18 cellular contexts compared by ENCODE assay signal in the genomic region with DNA sequence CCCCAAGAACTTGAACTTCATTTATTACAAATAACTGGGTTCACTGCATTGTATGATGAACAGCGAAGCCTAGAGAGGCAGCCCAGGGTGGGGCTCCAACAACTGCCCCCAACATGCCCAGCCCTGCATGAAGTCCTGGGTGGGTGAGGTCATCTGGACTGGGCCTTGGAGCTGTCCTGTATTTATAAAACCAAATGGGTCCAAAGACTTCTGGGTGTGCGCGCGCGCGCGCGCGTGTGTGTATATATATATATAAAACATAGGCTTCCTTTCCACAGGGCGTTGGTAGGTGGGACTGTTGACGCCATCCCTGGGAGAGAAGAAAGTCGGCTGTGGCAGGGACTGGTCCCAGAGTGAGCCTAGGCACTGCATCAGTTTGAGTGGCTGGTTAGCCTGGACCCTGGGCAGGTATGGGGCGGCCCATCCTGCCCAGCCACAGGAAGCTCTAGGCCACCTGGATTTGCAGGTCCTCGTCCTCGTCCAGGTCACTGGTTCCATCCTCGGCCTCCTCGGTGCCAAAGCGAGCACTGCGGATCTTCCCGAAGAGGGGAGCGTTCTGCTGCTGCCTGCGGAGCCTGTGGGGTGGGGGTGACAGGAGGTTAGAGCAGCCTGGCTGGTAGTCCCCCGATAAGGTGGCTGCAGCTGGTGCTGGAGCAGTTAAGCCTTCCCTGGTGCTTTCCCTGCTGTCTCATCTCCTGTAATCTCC. TPM values are rescaled to one million over a fixed set of nuclear protein-coding genes. Genes with fewer than 3 reads are reported as not detected.
DNase-seq lines count a peak whose midpoint lies in the region; ATAC-seq, FAIRE-seq and TF ChIP-seq lines count a peak whose summit lies in the region.
"Had no signal": no experiment of that assay in that cellular context is flagged by ENCODE, and none has a peak within 500 bp of the region (broad histone marks: within the 10 kb centered on the region; RNA-seq: fewer than 3 reads in every experiment).

No MANE protein-coding gene starts in this region.

- H3K27ac ChIP-seq in kidney (ENCODE audit: low read depth in 2 of 2, low read length in 2 of 2) = no peak overlapping the region
- H3K27ac ChIP-seq in ascending aorta = no peak overlapping the region

- H3K9ac ChIP-seq in kidney (ENCODE audit: low read length in 2 of 2) = no peak overlapping the region

- TF ChIP-seq CTCF in natural killer cell (IDR thresholded peaks at IDR 0.05) (no peak), kidney (IDR thresholded peaks at IDR 0.05; ENCODE audit: borderline replicate concordance, extremely low read depth, insufficient read depth) (no peak), ascending aorta (IDR thresholded peaks at IDR 0.05) (no peak), Calu3 (IDR thresholded peaks at IDR 0.05; ENCODE audit: unreplicated experiment) (no peak)

- FAIRE-seq in kidney (lab: Jason Lieb, UNC) = no peak
- FAIRE-seq: A549, GM19239 had no signal

- peaks cover 11 to 26% of the 10 kb centered on the region in 2 donors for H3K4me1 ChIP-seq in kidney (ENCODE audit: control insufficient read depth in 1 of 2, insufficient read depth in 1 of 2, low read depth in 1 of 2, low read length in 2 of 2)
- H3K4me1 ChIP-seq in ascending aorta = no peaks in the 10 kb centered on the region

- H3K4me3 ChIP-seq in kidney (ENCODE audit: low read length in 2 of 2) (no peak overlapping the region), ascending aorta (no peak overlapping the region)
- H3K4me3 ChIP-seq: A549, MG63 had no signal

- H3K9me3 Mint-ChIP-seq in natural killer cell treated with Interleukin-12 subunit alpha and Interleukin-12 subunit beta and Interleukin-15 and Interleukin-18, amount 100 ng/mL, for 72 hours = no peaks in the 10 kb centered on the region
- H3K9me3 Mint-ChIP-seq in natural killer cell = no peaks in the 10 kb centered on the region
- no peaks in the 10 kb centered on the region for H3K9me3 Mint-ChIP-seq in Calu3 (ENCODE audit: low read depth, unreplicated experiment)
- no peaks in the 10 kb centered on the region for H3K9me3 Mint-ChIP-seq in stimulated activated naive B cell treated with anti-CD40 and anti-IgM and Interleukin-4, amounts not matched to agents 10 μg/mL and 1 μg/mL and 100 μg/mL, for 72 hours

- H3K9me3 ChIP-seq in kidney (ENCODE audit: control insufficient read depth in 1 of 2, low read length in 2 of 2) (no peaks in the 10 kb centered on the region), ascending aorta (no peaks in the 10 kb centered on the region)
- H3K9me3 ChIP-seq: A549, MG63 had no signal

- CTCF ChIA-PET in Calu3 (lab: Charles Lee) = no interaction called here

- peak; percentile 51 for DNase-seq in natural killer cell treated with Interleukin-12 subunit alpha and Interleukin-12 subunit beta and Interleukin-15 and Interleukin-18, amount 100 ng/mL, for 72 hours (ENCODE audit: low spot score)
- DNase-seq in natural killer cell (no peak), kidney (peak; percentile 74), posterior vena cava (ENCODE audit: low spot score) (peak; percentile 47), ascending aorta (ENCODE audit: low spot score in 2 of 2) (no peak), Calu3 (no peak)
- DNase-seq in stimulated activated naive B cell treated with anti-CD40 and anti-IgM and Interleukin-4, amounts not matched to agents 10 μg/mL and 1 μg/mL and 100 μg/mL, for 72 hours = no peak
- DNase-seq: C1 segment of cervical spinal cord, EL, IMR-90, Karpas-422, MG63, NCI-H1092 treated with DMSO at 0.1 percent for 48 hours, NCI-H2227 treated with DMSO at 0.1 percent for 48 hours had no signal

- no peak overlapping the region for H3K27ac Mint-ChIP-seq in natural killer cell treated with Interleukin-12 subunit alpha and Interleukin-12 subunit beta and Interleukin-15 and Interleukin-18, amount 100 ng/mL, for 72 hours
- no peak overlapping the region for H3K27ac Mint-ChIP-seq in natural killer cell
- no peak overlapping the region for H3K27ac Mint-ChIP-seq in Calu3 (ENCODE audit: unreplicated experiment)
- H3K27ac Mint-ChIP-seq in stimulated activated naive B cell treated with anti-CD40 and anti-IgM and Interleukin-4, amounts not matched to agents 10 μg/mL and 1 μg/mL and 100 μg/mL, for 72 hours = no peak overlapping the region

- H3K36me3 ChIP-seq in kidney (ENCODE audit: control insufficient read depth in 1 of 2, insufficient read depth in 2 of 2, low read length in 2 of 2) (peaks cover 2 to 3% of the 10 kb centered on the region in 2 donors), ascending aorta (peaks cover 39 to 46% of the 10 kb centered on the region in 2 donors)
- H3K36me3 ChIP-seq: MG63 had no signal

- no peak overlapping the region for H3K4me3 Mint-ChIP-seq in natural killer cell treated with Interleukin-12 subunit alpha and Interleukin-12 subunit beta and Interleukin-15 and Interleukin-18, amount 100 ng/mL, for 72 hours
- H3K4me3 Mint-ChIP-seq in natural killer cell = no peak overlapping the region
- no peak overlapping the region for H3K4me3 Mint-ChIP-seq in Calu3 (ENCODE audit: low read depth, unreplicated experiment)
- no peak overlapping the region for H3K4me3 Mint-ChIP-seq in stimulated activated naive B cell treated with anti-CD40 and anti-IgM and Interleukin-4, amounts not matched to agents 10 μg/mL and 1 μg/mL and 100 μg/mL, for 72 hours

- no peak for ATAC-seq in natural killer cell treated with Interleukin-12 subunit alpha and Interleukin-12 subunit beta and Interleukin-15 and Interleukin-18, amount 100 ng/mL, for 72 hours
- ATAC-seq in natural killer cell = no peak
- ATAC-seq in stimulated activated naive B cell treated with anti-CD40 and anti-IgM and Interleukin-4, amounts not matched to agents 10 μg/mL and 1 μg/mL and 100 μg/mL, for 72 hours (replicated peaks) = no peak

- H3K4me1 Mint-ChIP-seq in natural killer cell treated with Interleukin-12 subunit alpha and Interleukin-12 subunit beta and Interleukin-15 and Interleukin-18, amount 100 ng/mL, for 72 hours (ENCODE audit: low read depth in 2 of 2) = peaks cover 0 to 4% of the 10 kb centered on the region in 2 donors
- H3K4me1 Mint-ChIP-seq in natural killer cell (peaks cover 0 to 6% of the 10 kb centered on the region in 2 donors), Calu3 (ENCODE audit: low read depth, unreplicated experiment) (no peaks in the 10 kb centered on the region)
- no peaks in the 10 kb centered on the region for H3K4me1 Mint-ChIP-seq in stimulated activated naive B cell treated with anti-CD40 and anti-IgM and Interleukin-4, amounts not matched to agents 10 μg/mL and 1 μg/mL and 100 μg/mL, for 72 hours

- intact Hi-C loops in natural killer cell (cut with micrococcal nuclease) (no loop called here), kidney (cut with DNase I) (loop anchor here (10.0 kb wide), 1 partner anchor 98 kb away; no protein-coding TSS in a partner anchor), posterior vena cava (cut with DNase I) (no loop called here), ascending aorta (cut with DNase I) (no loop called here), Calu3 (cut with micrococcal nuclease; ENCODE audit: unreplicated experiment) (loop anchor here (10.0 kb wide), 1 partner anchor 428 kb away; no protein-coding TSS in a partner anchor)

- no peaks in the 10 kb centered on the region for H3K27me3 Mint-ChIP-seq in natural killer cell treated with Interleukin-12 subunit alpha and Interleukin-12 subunit beta and Interleukin-15 and Interleukin-18, amount 100 ng/mL, for 72 hours
- H3K27me3 Mint-ChIP-seq in natural killer cell (ENCODE audit: low read depth in 2 of 2) = no peaks in the 10 kb centered on the region
- H3K27me3 Mint-ChIP-seq in Calu3 (ENCODE audit: unreplicated experiment) = peaks cover 19% of the 10 kb centered on the region
- no peaks in the 10 kb centered on the region for H3K27me3 Mint-ChIP-seq in stimulated activated naive B cell treated with anti-CD40 and anti-IgM and Interleukin-4, amounts not matched to agents 10 μg/mL and 1 μg/mL and 100 μg/mL, for 72 hours

- no peaks in the 10 kb centered on the region for H3K36me3 Mint-ChIP-seq in natural killer cell treated with Interleukin-12 subunit alpha and Interleukin-12 subunit beta and Interleukin-15 and Interleukin-18, amount 100 ng/mL, for 72 hours
- H3K36me3 Mint-ChIP-seq in natural killer cell = no peaks in the 10 kb centered on the region
- H3K36me3 Mint-ChIP-seq in Calu3 (ENCODE audit: insufficient read depth, unreplicated experiment) = no peaks in the 10 kb centered on the region
- H3K36me3 Mint-ChIP-seq in stimulated activated naive B cell treated with anti-CD40 and anti-IgM and Interleukin-4, amounts not matched to agents 10 μg/mL and 1 μg/mL and 100 μg/mL, for 72 hours = peaks cover 17 to 40% of the 10 kb centered on the region in 2 donors

- no peaks in the 10 kb centered on the region for H3K27me3 ChIP-seq in ascending aorta
- H3K27me3 ChIP-seq: MG63 had no signal

- no TSS peak for BruUV-seq in Calu3 (replicated peaks; lab: Mats Ljungman, UMichigan)

RNA-seq across cellular contexts. Expression of a gene that starts 23.9 kb away (rescaled TPM):
- total RNA-seq in natural killer cell treated with Interleukin-12 subunit alpha and Interleukin-12 subunit beta and Interleukin-15 and Interleukin-18, amount 100 ng/mL, for 72 hours = 10 to 100 TPM; 13.9 to 21.5 TPM
- total RNA-seq in natural killer cell (10 to 100 TPM; 15.5 to 24.4 (median 17.1) TPM), kidney (11.9 TPM), posterior vena cava (10 to 100 TPM; 16.9 to 18.3 TPM), ascending aorta (13.7 TPM), Calu3 (2022) (6.8 and 7.9 TPM in 2 replicates)
- polyA plus RNA-seq in kidney (ENCODE audit: insufficient read depth, low read depth, low replicate concordance) = 5.7 TPM

RNA-seq across cellular contexts. Expression of a gene that starts 26.2 kb away (rescaled TPM):
- total RNA-seq in natural killer cell treated with Interleukin-12 subunit alpha and Interleukin-12 subunit beta and Interleukin-15 and Interleukin-18, amount 100 ng/mL, for 72 hours = 1 to 10 TPM; 4.2 to 6.5 TPM
- total RNA-seq in natural killer cell = 1 to 10 TPM in 2 of 3 donors, under 1 TPM in 1; 0.75 to 2.5 (median 1.5) TPM
- total RNA-seq in kidney = 63.7 TPM
- 57.2 TPM for polyA plus RNA-seq in kidney (ENCODE audit: insufficient read depth, low read depth, low replicate concordance)
- 10 to 100 TPM; 29.2 to 31.1 TPM for total RNA-seq in posterior vena cava
- 40.2 TPM for total RNA-seq in ascending aorta
- 23.0 and 34.7 TPM in 2 replicates for total RNA-seq in Calu3 (2022)

RNA-seq across cellular contexts. Expression of a gene that starts 30.0 kb away (rescaled TPM):
- 10 to 100 TPM; 86.8 to 95.0 TPM for total RNA-seq in natural killer cell treated with Interleukin-12 subunit alpha and Interleukin-12 subunit beta and Interleukin-15 and Interleukin-18, amount 100 ng/mL, for 72 hours
- total RNA-seq in natural killer cell = 100 to 1,000 TPM in 1 of 3 donors, 10 to 100 TPM in 2; 83.2 to 118 (median 94.5) TPM
- total RNA-seq in kidney = 2.2 TPM
- 0.15 TPM for polyA plus RNA-seq in kidney (ENCODE audit: insufficient read depth, low read depth, low replicate concordance)
- under 1 TPM; 0.05 to 0.32 TPM for total RNA-seq in posterior vena cava
- not detected for total RNA-seq in ascending aorta
- total RNA-seq in Calu3 (2022) = 0.85 and 1.5 TPM in 2 replicates
- total RNA-seq: H4, HT1080, IMR-90 had no signal
- polyA plus RNA-seq: IMR-90 had no signal

RNA-seq across cellular contexts. Expression of a gene that starts 50.0 kb away (rescaled TPM):
- total RNA-seq in natural killer cell treated with Interleukin-12 subunit alpha and Interleukin-12 subunit beta and Interleukin-15 and Interleukin-18, amount 100 ng/mL, for 72 hours = 10 to 100 TPM; 63.8 to 85.4 TPM
- total RNA-seq in natural killer cell (10 to 100 TPM; 55.4 to 71.2 (median 66.7) TPM), kidney (58.9 TPM), posterior vena cava (10 to 100 TPM; 39.4 to 40.3 TPM), ascending aorta (110 TPM), Calu3 (2022) (69.4 and 80.0 TPM in 2 replicates)
- 68.9 TPM for polyA plus RNA-seq in kidney (ENCODE audit: insufficient read depth, low read depth, low replicate concordance)

Comparison
In these comparisons a context has a peak if more than half of its experiments do, and no peak if none do; other contexts are left out.
1. DNase-seq: peak in natural killer cell treated with Interleukin-12 subunit alpha and Interleukin-12 subunit beta and Interleukin-15 and Interleukin-18, amount 100 ng/mL, for 72 hours (single experiment), kidney (single experiment) and posterior vena cava (single experiment); none in natural killer cell (single experiment), ascending aorta (0 of 2), Calu3 (single experiment) and stimulated activated naive B cell treated with anti-CD40 and anti-IgM and Interleukin-4, amounts not matched to agents 10 μg/mL and 1 μg/mL and 100 μg/mL, for 72 hours (single experiment).
2. RNA of a gene that starts 30.0 kb away (total RNA-seq): 86.8 to 95.0 TPM in natural killer cell treated with Interleukin-12 subunit alpha and Interleukin-12 subunit beta and Interleukin-15 and Interleukin-18, amount 100 ng/mL, for 72 hours and 83.2 to 118 TPM in natural killer cell; 2.2 TPM in kidney (single experiment), 0.85 to 1.5 TPM in Calu3, 0.05 to 0.32 TPM in posterior vena cava and not detected in ascending aorta (single experiment); every median in the first group is over 10 times any median in the second.
3. intact Hi-C loops: an anchor here in kidney (10.0 kb wide) and Calu3 (10.0 kb wide); none called in natural killer cell, posterior vena cava and ascending aorta.